In the genomic region with DNA sequence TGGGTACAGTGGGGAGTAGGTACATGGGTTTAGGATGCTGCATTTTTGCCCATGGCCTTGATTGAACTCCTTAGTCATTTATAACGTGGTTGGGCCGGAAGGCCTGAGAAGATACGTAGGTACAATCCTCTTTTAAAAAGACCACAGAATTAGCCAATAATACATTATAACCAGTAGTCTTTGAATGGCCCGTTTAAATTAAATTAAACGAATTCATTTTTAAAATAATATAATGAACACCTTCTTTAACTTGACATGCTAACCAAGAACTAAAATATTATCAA, we compare ENCODE assay signal across 8 cellular contexts. TPM values are rescaled to one million over a fixed set of nuclear protein-coding genes. Genes with fewer than 3 reads are reported as not detected.
DNase-seq lines count a peak whose midpoint lies in the region; ATAC-seq, FAIRE-seq and TF ChIP-seq lines count a peak whose summit lies in the region.

No MANE protein-coding gene starts in this region.

- CTCF ChIA-PET in CD8-positive, alpha-beta T cell (lab: Charles Lee): interaction anchor here (0.6 to 1.5 kb wide), 2 partner anchors 13 to 21 kb away, joined by 3 to 5 read pairs; no protein-coding TSS in a partner anchor

- no peaks in the 10 kb centered on the region for H3K27me3 ChIP-seq in CD8-positive, alpha-beta T cell (ENCODE audit: insufficient read depth, low read length)
- no peaks in the 10 kb centered on the region for H3K27me3 ChIP-seq in HL-60 (ENCODE audit: insufficient read depth, poor library complexity, severe bottlenecking)

- H3K36me3 ChIP-seq in CD8-positive, alpha-beta T cell (ENCODE audit: insufficient read depth, low read length): no peaks in the 10 kb centered on the region
- peaks cover 17% of the 10 kb centered on the region for H3K36me3 ChIP-seq in mesodermal cell (ENCODE audit: control insufficient read depth, insufficient read depth, low read length)

- no peaks in the 10 kb centered on the region for H3K9me3 ChIP-seq in CD8-positive, alpha-beta T cell (ENCODE audit: low read length)
- H3K9me3 ChIP-seq in mesodermal cell (ENCODE audit: control insufficient read depth, low read length): peaks cover 16% of the 10 kb centered on the region

- H3K9me3 Mint-ChIP-seq in CD8-positive, alpha-beta T cell: peaks cover 15% of the 10 kb centered on the region

- intact Hi-C loops in CD8-positive, alpha-beta T cell (cut with DNase I, micrococcal nuclease): loop anchor here (1.0 kb wide), 1 partner anchor 20 kb away; the partner anchor contains the start of gene ADAR (in 2 of the 2)

- H3K27ac ChIP-seq in CD8-positive, alpha-beta T cell (ENCODE audit: low read depth, low read length): peak overlapping the region; percentile 93
- peak overlapping the region; percentile 93 for H3K27ac ChIP-seq in HL-60 (replicated peaks)
- peak overlapping the region; percentile 86 for H3K27ac ChIP-seq in mesodermal cell (ENCODE audit: low read depth, low read length, severe bottlenecking)

- H3K27me3 Mint-ChIP-seq in CD8-positive, alpha-beta T cell (ENCODE audit: low read depth): peaks cover 9% of the 10 kb centered on the region

- H3K4me1 Mint-ChIP-seq in CD8-positive, alpha-beta T cell (ENCODE audit: low read depth): peaks cover 38% of the 10 kb centered on the region

- ATAC-seq in CD8-positive, alpha-beta T cell: peak; percentile 37
- ATAC-seq in GM18498 (IDR thresholded peaks at IDR 0.05; ENCODE audit: unreplicated experiment): no peak

- DNase-seq in CD8-positive, alpha-beta T cell: no peak
- no peak for DNase-seq in HL-60 (ENCODE audit: low read depth in 1 of 2, low spot score in 1 of 2)
- DNase-seq in cardiac fibroblast (ENCODE audit: low read depth in 2 of 2): no peak
- DNase-seq in middle frontal gyrus (ENCODE audit: extremely low spot score, low spot score): no peak
- DNase-seq in HTR-8/SVneo (ENCODE audit: insufficient read length, low spot score): no peak
- DNase-seq in DMS 273 (lab: John Stamatoyannopoulos, UW; ENCODE audit: unreplicated experiment): no peak

- WGBS in mesodermal cell (ENCODE audit: insufficient coverage in 2 of 2), 2 experiments: 94% methylated on average over 3 of the region's 5 CpGs; no CpG with 5 or more reads in 1 of the 2 experiments

- peaks cover 38% of the 10 kb centered on the region for H3K36me3 Mint-ChIP-seq in CD8-positive, alpha-beta T cell

- FAIRE-seq in HTR-8/SVneo (lab: Jason Lieb, UNC): no peak

- peaks cover 19% of the 10 kb centered on the region for H3K4me1 ChIP-seq in CD8-positive, alpha-beta T cell (ENCODE audit: insufficient read depth, low read length)
- H3K4me1 ChIP-seq in mesodermal cell (ENCODE audit: control insufficient read depth, insufficient read depth, low read length, poor library complexity, severe bottlenecking): peaks cover 4% of the 10 kb centered on the region

- peak overlapping the region; percentile 100 for H3K27ac Mint-ChIP-seq in CD8-positive, alpha-beta T cell

- H3K4me3 ChIP-seq in CD8-positive, alpha-beta T cell (ENCODE audit: low read depth, low read length): peak overlapping the region; percentile 93
- H3K4me3 ChIP-seq in HL-60 (replicated peaks; ENCODE audit: insufficient read depth, low read length) (peak overlapping the region; percentile 99), cardiac fibroblast (replicated peaks in 1 of 2; ENCODE audit: low read depth in 2 of 2, low read length in 2 of 2) (peak overlapping the region; percentile 92 to 96), mesodermal cell (ENCODE audit: extremely low read depth, insufficient read depth, low read length, poor library complexity, severe bottlenecking) (peak overlapping the region; percentile 88)

- peak overlapping the region; percentile 98 for H3K4me3 Mint-ChIP-seq in CD8-positive, alpha-beta T cell

- no peak for TF ChIP-seq CTCF in CD8-positive, alpha-beta T cell (IDR thresholded peaks at IDR 0.05)
- TF ChIP-seq CTCF in HL-60 (IDR thresholded peaks at IDR 0.05; ENCODE audit: insufficient read depth, low read length): no peak
- no peak for TF ChIP-seq CTCF in cardiac fibroblast (IDR thresholded peaks at IDR 0.05; ENCODE audit: low read depth, low read length)

- POLR2A ChIA-PET in CD8-positive, alpha-beta T cell (lab: Charles Lee): interaction anchor here (0.6 kb wide), 1 partner anchor 312 kb away, joined by 3 read pairs; no protein-coding TSS in a partner anchor

RNA-seq across cellular contexts. Expression of gene ADAR, which starts 20.1 kb away (rescaled TPM):
- 100 to 1,000 TPM; 221 to 238 TPM for total RNA-seq in CD8-positive, alpha-beta T cell
- polyA plus RNA-seq in mesodermal cell (2013, experiment 1 of 2): 89.4 TPM
- 86.7 TPM for polyA plus RNA-seq in mesodermal cell (2013, experiment 2 of 2)
